In genomic region chr7:116208919-116209318, GRCh38 we compare ENCODE assay signal across 32 cellular contexts.
"Had no signal": no experiment of that assay in that cellular context is flagged by ENCODE, and none has a peak within 500 bp of the region (broad histone marks: within the 10 kb centered on the region; RNA-seq: fewer than 3 reads in every experiment).

No MANE protein-coding gene starts in this region.

- H3K27ac ChIP-seq: ascending aorta, cardiac muscle cell, VCaP had no signal

- H3K27ac Mint-ChIP-seq: activated B cell treated with CpG ODN at 0.5 μM for 24 hours; activated CD8-positive, alpha-beta memory T cell treated with anti-CD3 and anti-CD28 coated beads, Interleukin-2, amount 10 ng/mL, durations not matched to agents 7 days and 5 days; activated naive CD8-positive, alpha-beta T cell treated with anti-CD3 and anti-CD28 coated beads, Interleukin-2, amount 10 ng/mL, durations not matched to agents 7 days and 5 days; activated T-helper 2 cell treated with anti-CD3 and anti-CD28 coated beads, Interferon-gamma antibody, Interleukin-2, Interleukin-4, amounts not matched to agents 10 μg/mL and 5 μg/mL and 100 μg/mL, durations not matched to agents 14 hours and 24 hours and 36 hours had no signal

- H3K36me3 ChIP-seq: ascending aorta, cardiac muscle cell had no signal

- H3K4me3 ChIP-seq: ascending aorta, cardiac muscle cell had no signal

- H3K27me3 Mint-ChIP-seq: activated B cell treated with CpG ODN at 0.5 μM for 24 hours; activated CD4-positive, alpha-beta memory T cell treated with anti-CD3 and anti-CD28 coated beads, Interleukin-2, amount 10 ng/mL, durations not matched to agents 7 days and 5 days; activated naive CD4-positive, alpha-beta T cell treated with anti-CD3 and anti-CD28 coated beads, Interleukin-2, amount 50 U/mL, for 24 hours; activated naive CD8-positive, alpha-beta T cell treated with anti-CD3 and anti-CD28 coated beads, Interleukin-2, amount 10 ng/mL, durations not matched to agents 7 days and 5 days; central memory CD8-positive, alpha-beta T cell had no signal

- DNase-seq: activated B cell treated with CpG ODN at 0.5 μM for 24 hours; activated CD4-positive, alpha-beta memory T cell treated with anti-CD3 and anti-CD28 coated beads, Interleukin-2, amount 10 ng/mL, durations not matched to agents 7 days and 5 days; activated CD4-positive, alpha-beta T cell treated with anti-CD3 and anti-CD28 coated beads, Interleukin-2, amount 50 U/mL, for 1 hour; activated CD4-positive, CD25-positive, alpha-beta regulatory T cell treated with anti-CD3 and anti-CD28 coated beads, Interleukin-2, amount 50 U/mL, for 72 hours; activated CD8-positive, alpha-beta memory T cell treated with anti-CD3 and anti-CD28 coated beads for 24 hours; activated CD8-positive, alpha-beta memory T cell treated with anti-CD3 and anti-CD28 coated beads, Interleukin-2, amount 10 ng/mL, durations not matched to agents 7 days and 5 days; activated CD8-positive, alpha-beta memory T cell treated with anti-CD3 and anti-CD28 coated beads, Interleukin-2, amount 50 U/mL, for 48 hours; activated gamma-delta T cell; activated naive CD4-positive, alpha-beta T cell treated with Interleukin-2 at 50 U/mL for 16 hours; activated naive CD8-positive, alpha-beta T cell treated with anti-CD3 and anti-CD28 coated beads, Interleukin-2, amount 10 ng/mL, durations not matched to agents 7 days and 5 days; activated T-cell treated with anti-CD3 and anti-CD28 coated beads, Interleukin-2, amount 50 U/mL, for 48 hours; amygdala; NCI-H1048; NCI-H1105 treated with DMSO at 0.1 percent for 48 hours; NCI-H1436; NCI-H1694; NCI-H1930; NCI-H2081 treated with DMSO at 0.1 percent for 48 hours; NCI-H345; NCI-H524 treated with DMSO at 0.1 percent for 48 hours; PC-3; Right ventricle myocardium superior; SW 1271; T-helper 1 cell; T-helper 2 cell; T-helper 9 cell had no signal

- ATAC-seq: activated CD8-positive, alpha-beta memory T cell treated with anti-CD3 and anti-CD28 coated beads, Interleukin-2, amount 10 ng/mL, durations not matched to agents 7 days and 5 days; PC-3 had no signal

- H3K9me3 ChIP-seq: ascending aorta had no signal

- H3K27me3 ChIP-seq: ascending aorta had no signal

- H3K9me3 Mint-ChIP-seq: activated B cell treated with CpG ODN at 0.5 μM for 24 hours; activated CD4-positive, alpha-beta memory T cell treated with anti-CD3 and anti-CD28 coated beads, Interleukin-2, amount 10 ng/mL, durations not matched to agents 7 days and 5 days; activated naive CD4-positive, alpha-beta T cell treated with anti-CD3 and anti-CD28 coated beads, Interleukin-2, amount 50 U/mL, for 24 hours; activated T-helper 2 cell treated with anti-CD3 and anti-CD28 coated beads, Interferon-gamma antibody, Interleukin-2, Interleukin-4, amounts not matched to agents 10 μg/mL and 5 μg/mL and 100 μg/mL, durations not matched to agents 14 hours and 24 hours and 36 hours had no signal
